ENCODE assay signal across 1 cellular context in genomic region chr2:230944804-230945372, GRCh38.
TF ChIP-seq lines count a peak whose summit lies in the region.

No MANE protein-coding gene starts in this region.

TF ChIP-seq in H1, 55 proteins besides CTCF, POLR2A, EP300 and RAD21:
- TF ChIP-seq GTF2F1 (IDR thresholded peaks at IDR 0.05; ENCODE audit: borderline replicate concordance, low read depth, low read length) (no peak), FOSL1 (IDR thresholded peaks at IDR 0.05; ENCODE audit: insufficient read depth, low read depth, low read length) (no peak), CHD2 (IDR thresholded peaks at IDR 0.05; ENCODE audit: low read length) (no peak), SP1 (IDR thresholded peaks at IDR 0.05; ENCODE audit: low read depth, low read length) (no peak), MAX (IDR thresholded peaks at IDR 0.05) (no peak), SP4 (IDR thresholded peaks at IDR 0.05; ENCODE audit: low read length) (no peak)
